In genomic region chr14:32252030-32252670, GRCh38 we compare ENCODE assay signal across 1 cellular context.
TF ChIP-seq lines count a peak whose summit lies in the region.

No MANE protein-coding gene starts in this region.

TF ChIP-seq in HepG2, 621 proteins besides CTCF, POLR2A, EP300 and RAD21 (continued from another document and continues in another):
- TF ChIP-seq ZC3H13 (CRISPR knock-in tag; IDR thresholded peaks at IDR 0.05): no peak
- no peak for TF ChIP-seq FOXA1 (IDR thresholded peaks at IDR 0.05)
- TF ChIP-seq FOXA1 (CRISPR knock-in tag; IDR thresholded peaks at IDR 0.05): 0 out of 2 replicates have a peak, but pooled peaks have one; percentile 35
- no peak for TF ChIP-seq FOXP1 (IDR thresholded peaks at IDR 0.05)
- peak; percentile 47; the same call in 1 of the 2 replicates for TF ChIP-seq FOXP1 (CRISPR knock-in tag; IDR thresholded peaks at IDR 0.05)
- TF ChIP-seq ZNF292 (CRISPR knock-in tag; IDR thresholded peaks at IDR 0.05; ENCODE audit: borderline replicate concordance, low read depth): no peak
- no peak for TF ChIP-seq ZBTB46 (CRISPR knock-in tag; IDR thresholded peaks at IDR 0.05; ENCODE audit: borderline replicate concordance)
- TF ChIP-seq GZF1 (CRISPR knock-in tag; IDR thresholded peaks at IDR 0.05): no peak
- TF ChIP-seq E2F1 (CRISPR knock-in tag; IDR thresholded peaks at IDR 0.05): no peak
- TF ChIP-seq ZNF17 (CRISPR knock-in tag; IDR thresholded peaks at IDR 0.05): no peak
- no peak for TF ChIP-seq HNRNPL (IDR thresholded peaks at IDR 0.05; ENCODE audit: low read depth, low read length)
- no peak for TF ChIP-seq ZFAT (CRISPR knock-in tag; conservative IDR thresholded peaks at IDR 0.05)
- no peak for TF ChIP-seq ZNF234 (CRISPR knock-in tag; conservative IDR thresholded peaks at IDR 0.05)
- TF ChIP-seq ZNF230 (CRISPR knock-in tag; IDR thresholded peaks at IDR 0.05): no peak
- TF ChIP-seq ZMYM3 (CRISPR knock-in tag; IDR thresholded peaks at IDR 0.05): no peak
- TF ChIP-seq ZNF740 (CRISPR knock-in tag; IDR thresholded peaks at IDR 0.05): no peak
- 0 out of 2 replicates have a peak, but pooled peaks have one; percentile 44 for TF ChIP-seq HHEX (CRISPR knock-in tag; IDR thresholded peaks at IDR 0.05)
- TF ChIP-seq CHD2 (IDR thresholded peaks at IDR 0.05; ENCODE audit: low read depth, low read length): no peak
- peak; percentile 27 for TF ChIP-seq PCBP2 (optimal IDR thresholded peaks at IDR 0.05; ENCODE audit: low read depth, low read length, poor library complexity, severe bottlenecking)
- peak; percentile 39; the same call in 1 of the 2 replicates for TF ChIP-seq CEBPZ (IDR thresholded peaks at IDR 0.05; ENCODE audit: low read length)
- TF ChIP-seq HMGXB4 (CRISPR knock-in tag; IDR thresholded peaks at IDR 0.05; ENCODE audit: borderline replicate concordance in 1 of 2, low read depth in 1 of 2): peak; percentile 67 to 98; a peak in 3 of 4 replicates
- TF ChIP-seq MTF1 (CRISPR knock-in tag; IDR thresholded peaks at IDR 0.05): no peak
- TF ChIP-seq ZNF337 (CRISPR knock-in tag; IDR thresholded peaks at IDR 0.05; ENCODE audit: borderline replicate concordance, low read depth): no peak
- no peak for TF ChIP-seq ZNF225 (CRISPR knock-in tag; IDR thresholded peaks at IDR 0.05)
- TF ChIP-seq ZNF674 (CRISPR knock-in tag; IDR thresholded peaks at IDR 0.05; ENCODE audit: low read depth): no peak
- TF ChIP-seq HOXA9 (CRISPR knock-in tag; IDR thresholded peaks at IDR 0.05; ENCODE audit: borderline replicate concordance): no peak
- TF ChIP-seq ZSCAN22 (CRISPR knock-in tag; IDR thresholded peaks at IDR 0.05): no peak
- TF ChIP-seq NFE2L2 (IDR thresholded peaks at IDR 0.05; ENCODE audit: low read length): no peak
- no peak for TF ChIP-seq PRMT3 (CRISPR knock-in tag; IDR thresholded peaks at IDR 0.05; ENCODE audit: borderline replicate concordance, low read depth)
- no peak for TF ChIP-seq ZBTB10 (CRISPR knock-in tag; IDR thresholded peaks at IDR 0.05; ENCODE audit: borderline replicate concordance)
- TF ChIP-seq SOX5 (CRISPR knock-in tag; IDR thresholded peaks at IDR 0.05; ENCODE audit: borderline replicate concordance): peak; percentile 42; the same call in 1 of the 2 replicates
- no peak for TF ChIP-seq NRL (CRISPR knock-in tag; IDR thresholded peaks at IDR 0.05; ENCODE audit: borderline replicate concordance)
- no peak; the same call in 1 of the 2 replicates for TF ChIP-seq ZNF614 (CRISPR knock-in tag; IDR thresholded peaks at IDR 0.05; ENCODE audit: borderline replicate concordance)
- no peak for TF ChIP-seq ZNF879 (CRISPR knock-in tag; IDR thresholded peaks at IDR 0.05)
- TF ChIP-seq REXO4 (CRISPR knock-in tag; IDR thresholded peaks at IDR 0.05; ENCODE audit: borderline replicate concordance): no peak
- TF ChIP-seq PAX8 (CRISPR knock-in tag; IDR thresholded peaks at IDR 0.05; ENCODE audit: borderline replicate concordance): no peak
- TF ChIP-seq FOXK2 (IDR thresholded peaks at IDR 0.05): no peak
- TF ChIP-seq SP140L (CRISPR knock-in tag; IDR thresholded peaks at IDR 0.05; ENCODE audit: borderline replicate concordance): 0 out of 2 replicates have a peak, but pooled peaks have one; percentile 73
- TF ChIP-seq ZNF703 (CRISPR knock-in tag; IDR thresholded peaks at IDR 0.05; ENCODE audit: borderline replicate concordance): no peak
- no peak for TF ChIP-seq SCMH1 (CRISPR knock-in tag; IDR thresholded peaks at IDR 0.05; ENCODE audit: borderline replicate concordance)
- no peak for TF ChIP-seq BCL3 (CRISPR knock-in tag; IDR thresholded peaks at IDR 0.05)
- TF ChIP-seq NCOA1 (CRISPR knock-in tag; IDR thresholded peaks at IDR 0.05): no peak
- no peak for TF ChIP-seq SMARCC2 (IDR thresholded peaks at IDR 0.05)
- no peak for TF ChIP-seq RBFOX2 (IDR thresholded peaks at IDR 0.05; ENCODE audit: low read depth, low read length)
- no peak for TF ChIP-seq NFE2L1 (CRISPR knock-in tag; IDR thresholded peaks at IDR 0.05; ENCODE audit: borderline replicate concordance)
- TF ChIP-seq TCF12 (IDR thresholded peaks at IDR 0.05): no peak
- TF ChIP-seq TCF12 (CRISPR knock-in tag; IDR thresholded peaks at IDR 0.05): no peak
- TF ChIP-seq ATRX (CRISPR knock-in tag; IDR thresholded peaks at IDR 0.05; ENCODE audit: borderline replicate concordance): no peak
- TF ChIP-seq ZNF766 (CRISPR knock-in tag; IDR thresholded peaks at IDR 0.05; ENCODE audit: borderline replicate concordance): 0 out of 2 replicates have a peak, but pooled peaks have one; percentile 44
- no peak for TF ChIP-seq TERF1 (CRISPR knock-in tag; IDR thresholded peaks at IDR 0.05)
- TF ChIP-seq TRIM24 (CRISPR knock-in tag; IDR thresholded peaks at IDR 0.05): no peak
- no peak for TF ChIP-seq ZBTB7A (CRISPR knock-in tag; IDR thresholded peaks at IDR 0.05)
- TF ChIP-seq MTF2 (CRISPR knock-in tag; IDR thresholded peaks at IDR 0.05; ENCODE audit: borderline replicate concordance): no peak
- TF ChIP-seq EEA1 (CRISPR knock-in tag; IDR thresholded peaks at IDR 0.05; ENCODE audit: borderline replicate concordance): no peak
- no peak for TF ChIP-seq AKAP8 (CRISPR knock-in tag; IDR thresholded peaks at IDR 0.05)
- no peak for TF ChIP-seq ZNF550 (CRISPR knock-in tag; IDR thresholded peaks at IDR 0.05; ENCODE audit: borderline replicate concordance)
- no peak for TF ChIP-seq RCOR2 (CRISPR knock-in tag; IDR thresholded peaks at IDR 0.05)
- no peak for TF ChIP-seq ETV6 (CRISPR knock-in tag; conservative IDR thresholded peaks at IDR 0.05)
- TF ChIP-seq LRRFIP1 (CRISPR knock-in tag; conservative IDR thresholded peaks at IDR 0.05): no peak
- TF ChIP-seq ESRRA (CRISPR knock-in tag; IDR thresholded peaks at IDR 0.05; ENCODE audit: low read depth): no peak
- no peak for TF ChIP-seq ZNF367 (CRISPR knock-in tag; IDR thresholded peaks at IDR 0.05; ENCODE audit: borderline replicate concordance)
